ENCODE assay signal across 8 cellular contexts in the genomic region with DNA sequence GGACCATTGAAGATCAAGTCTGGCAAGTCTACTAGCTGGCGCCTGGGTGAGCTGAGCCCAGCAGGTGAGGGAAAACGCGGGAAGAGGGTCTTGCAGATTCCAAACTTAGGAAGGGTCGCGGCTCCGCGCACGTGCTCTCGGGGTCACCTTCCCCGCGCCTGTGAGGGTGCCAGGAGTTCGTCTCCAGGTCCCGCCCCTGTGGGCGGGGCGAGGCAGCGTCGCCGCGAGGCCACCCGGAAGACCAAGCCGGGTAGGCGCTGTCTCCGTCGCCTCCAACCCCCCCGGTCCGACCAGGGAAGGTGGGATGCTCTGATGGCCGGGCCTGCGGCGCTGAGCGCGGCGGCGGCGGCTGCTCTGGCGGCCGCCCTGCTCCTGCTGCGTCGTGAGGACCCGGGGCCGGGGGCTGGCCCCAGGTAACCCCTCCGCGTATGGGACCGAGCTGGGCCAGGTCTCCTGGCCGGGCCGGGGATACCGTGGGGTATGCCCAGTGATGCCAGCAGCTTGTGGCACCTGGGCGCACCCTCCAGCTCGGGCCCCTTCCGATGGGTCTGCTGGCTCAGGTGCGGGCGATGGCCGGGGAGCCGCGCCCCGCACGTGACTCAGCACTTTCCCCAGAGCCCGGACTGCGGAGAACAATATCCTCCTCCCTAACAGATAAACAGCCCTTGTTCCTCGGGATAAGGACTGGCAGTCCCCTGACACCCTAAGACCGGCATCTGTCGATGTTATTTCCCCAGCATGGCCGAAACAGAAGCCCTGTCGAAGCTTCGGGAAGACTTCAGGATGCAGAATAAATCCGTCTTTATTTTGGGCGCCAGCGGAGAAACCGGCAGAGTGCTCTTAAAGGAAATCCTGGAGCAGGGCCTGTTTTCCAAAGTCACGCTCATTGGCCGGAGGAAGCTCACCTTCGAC. TPM values are rescaled to one million over a fixed set of nuclear protein-coding genes. Genes with fewer than 3 reads are reported as not detected.
DNase-seq lines count a peak whose midpoint lies in the region; ATAC-seq and TF ChIP-seq lines count a peak whose summit lies in the region.

A gene (plus strand): TSS at position 215 of the 912 bp plus-strand sequence. CDS start 524 bp downstream, at position 739.

- H3K4me3 Mint-ChIP-seq in neural progenitor cell, result peak within 1 kb of the TSS; percentile 87

- H3K4me1 Mint-ChIP-seq in neural progenitor cell, result peaks cover 23% of the 10 kb centered on the region

- H3K27me3 ChIP-seq in OCI-LY3 (ENCODE audit: low read depth, low read length) (no peaks in the 10 kb centered on the region), neural progenitor cell (peaks cover 33% of the 10 kb centered on the region), subcutaneous abdominal adipose tissue (ENCODE audit: control insufficient read depth in 5 of 5, insufficient read depth in 4 of 5, low read length in 5 of 5) (no peaks in the 10 kb centered on the region)

- H3K4me1 ChIP-seq in OCI-LY3 (ENCODE audit: low read length) (peaks cover 12% of the 10 kb centered on the region; the same call in 1 of the 2 replicates), neural progenitor cell (peaks cover 4% of the 10 kb centered on the region), subcutaneous abdominal adipose tissue (ENCODE audit: control insufficient read depth in 5 of 5, insufficient read depth in 5 of 5, low read length in 5 of 5) (peaks cover 4 to 37% (median 26%) of the 10 kb centered on the region in 5 donors)

- peak; percentile 98 for ATAC-seq in GM19023 (IDR thresholded peaks at IDR 0.05; ENCODE audit: unreplicated experiment)
- ATAC-seq in HG03175 (IDR thresholded peaks at IDR 0.05; ENCODE audit: unreplicated experiment), result peak; percentile 91

- TF ChIP-seq CTCF in OCI-LY3 (IDR thresholded peaks at IDR 0.05; ENCODE audit: low read depth, low read length) (no peak), neural progenitor cell (IDR thresholded peaks at IDR 0.05) (no peak)

- H3K9me3 Mint-ChIP-seq in neural progenitor cell, result peaks cover 7% of the 10 kb centered on the region

- H3K36me3 ChIP-seq in OCI-LY3 (replicated peaks; ENCODE audit: low read depth, low read length) (no peaks in the 10 kb centered on the region), neural progenitor cell (no peaks in the 10 kb centered on the region), subcutaneous abdominal adipose tissue (ENCODE audit: control insufficient read depth in 5 of 5, insufficient read depth in 5 of 5, low read length in 5 of 5) (peaks cover 0 to 5% (median 3%) of the 10 kb centered on the region in 5 donors)

- H3K4me3 ChIP-seq in OCI-LY3 (ENCODE audit: low read length) (peak within 1 kb of the TSS; percentile 83), neural progenitor cell (peak within 1 kb of the TSS; percentile 55), subcutaneous abdominal adipose tissue (ENCODE audit: low read depth in 1 of 5, low read length in 5 of 5) (peak within 1 kb of the TSS; percentile 82 to 91 (median 85))

- no peak within 1 kb of the TSS for H3K27ac Mint-ChIP-seq in neural progenitor cell

- H3K27ac ChIP-seq in OCI-LY3 (ENCODE audit: low read length), result no peak within 1 kb of the TSS
- no peak within 1 kb of the TSS for H3K27ac ChIP-seq in neural progenitor cell
- peak within 1 kb of the TSS; percentile 54 for H3K27ac ChIP-seq in subcutaneous abdominal adipose tissue (ENCODE audit: low read depth, low read length)

- H3K9ac ChIP-seq in OCI-LY3 (ENCODE audit: low read length), result peak within 1 kb of the TSS; percentile 63
- H3K9ac ChIP-seq in neural progenitor cell, result no peak within 1 kb of the TSS
- peak within 1 kb of the TSS; percentile 74 to 88 (median 84) for H3K9ac ChIP-seq in subcutaneous abdominal adipose tissue (ENCODE audit: low read length in 5 of 5)

- H2AFZ ChIP-seq in OCI-LY3 (ENCODE audit: low read depth, low read length) (peak within 1 kb of the TSS; percentile 79), neural progenitor cell (replicated peaks) (peak within 1 kb of the TSS; percentile 92)

- H3K4me2 ChIP-seq in OCI-LY3 (ENCODE audit: low read length) (peak within 1 kb of the TSS; percentile 79), neural progenitor cell (peak within 1 kb of the TSS; percentile 85)

- no peaks in the 10 kb centered on the region for H3K36me3 Mint-ChIP-seq in neural progenitor cell

- H3K79me2 ChIP-seq in OCI-LY3 (ENCODE audit: low read length) (no peaks in the 10 kb centered on the region; the same call in 1 of the 2 replicates), neural progenitor cell (ENCODE audit: low read depth) (no peaks in the 10 kb centered on the region)

- DNase-seq in AG08395 (ENCODE audit: low spot score) (peak; percentile 55), activated gamma-delta T cell (lab: John Stamatoyannopoulos, UW) (peak; percentile 59), foreskin melanocyte (peak; percentile 16), neural progenitor cell (ENCODE audit: low spot score) (peak; percentile 70)

- H3K9me3 ChIP-seq in OCI-LY3 (ENCODE audit: insufficient read depth, low read length), result no peaks in the 10 kb centered on the region
- no peaks in the 10 kb centered on the region for H3K9me3 ChIP-seq in neural progenitor cell (ENCODE audit: low read depth)
- H3K9me3 ChIP-seq in subcutaneous abdominal adipose tissue (ENCODE audit: control insufficient read depth in 5 of 5, low read length in 5 of 5), result no peaks in the 10 kb centered on the region

- peaks cover 27% of the 10 kb centered on the region for H3K27me3 Mint-ChIP-seq in neural progenitor cell (ENCODE audit: insufficient read depth, low read depth)

- peaks cover 4% of the 10 kb centered on the region for H3F3A ChIP-seq in neural progenitor cell (ENCODE audit: low read depth)

- H4K20me1 ChIP-seq in OCI-LY3 (ENCODE audit: insufficient read depth, low read length) (no peaks in the 10 kb centered on the region), neural progenitor cell (ENCODE audit: low read depth) (no peaks in the 10 kb centered on the region)

RNA-seq across cellular contexts. Expression of the gene that starts here (rescaled TPM):
- 18.3 and 25.3 TPM in 2 replicates for total RNA-seq in neural progenitor cell (ENCODE audit: low replicate concordance)

Comparison
In these comparisons a context has a peak if more than half of its experiments do, and no peak if none do; other contexts are left out.
1. DNase-seq: peak in every context shown above with its lines; median percentile 70 in neural progenitor cell; 59 in activated gamma-delta T cell; 55 in AG08395; 16 in foreskin melanocyte.